8 cellular contexts compared by ENCODE assay signal in genomic region chr22:41023299-41023623, GRCh38.
DNase-seq lines count a peak whose midpoint lies in the region; ATAC-seq, FAIRE-seq and TF ChIP-seq lines count a peak whose summit lies in the region.

No MANE protein-coding gene starts in this region.

- no peak overlapping the region for H3K27ac ChIP-seq in CD4-positive, CD25-positive, alpha-beta regulatory T cell (ENCODE audit: insufficient read depth, low read length, poor library complexity, severe bottlenecking)
- H3K27ac ChIP-seq in HUES48 (ENCODE audit: low read depth, low read length): peak overlapping the region; percentile 97
- H3K27ac ChIP-seq in breast epithelium: peak overlapping the region; percentile 95 to 98
- peak overlapping the region in 1 of 2 donors; percentile 100 for H3K27ac ChIP-seq in left lung
- peak overlapping the region in 1 of 2 donors; percentile 77 for H3K27ac ChIP-seq in kidney (ENCODE audit: low read depth in 2 of 2, low read length in 2 of 2)

- DNase-seq in CD4-positive, CD25-positive, alpha-beta regulatory T cell: no peak
- DNase-seq in breast epithelium (ENCODE audit: low spot score in 2 of 2) (no peak), left lung (no peak), kidney (no peak), NAMALWA (ENCODE audit: low spot score) (no peak)

- H3K4me3 Mint-ChIP-seq in CD4-positive, CD25-positive, alpha-beta regulatory T cell: peak overlapping the region; percentile 83 to 94 (median 86)

- TF ChIP-seq POLR2A in breast epithelium (IDR thresholded peaks at IDR 0.05): no peak

- no peaks in the 10 kb centered on the region for H3K9me3 Mint-ChIP-seq in CD4-positive, CD25-positive, alpha-beta regulatory T cell

- no peak for FAIRE-seq in kidney (lab: Jason Lieb, UNC)

- H3K27ac Mint-ChIP-seq in CD4-positive, CD25-positive, alpha-beta regulatory T cell: peak overlapping the region; percentile 85 to 92 (median 90)

- H3K9ac ChIP-seq in HUES48 (ENCODE audit: low read depth, low read length): peak overlapping the region; percentile 89; the same call in 1 of the 2 replicates
- no peak overlapping the region for H3K9ac ChIP-seq in kidney (ENCODE audit: low read length in 2 of 2)

- no peaks in the 10 kb centered on the region for H3K9me3 ChIP-seq in CD4-positive, CD25-positive, alpha-beta regulatory T cell (ENCODE audit: control insufficient read depth in 2 of 2, low read length in 2 of 2)
- H3K9me3 ChIP-seq in HUES48 (ENCODE audit: control insufficient read depth, insufficient read depth, low read length) (no peaks in the 10 kb centered on the region), breast epithelium (no peaks in the 10 kb centered on the region), neuron (ENCODE audit: low read length) (no peaks in the 10 kb centered on the region), left lung (no peaks in the 10 kb centered on the region), kidney (ENCODE audit: control insufficient read depth in 1 of 2, low read length in 2 of 2) (no peaks in the 10 kb centered on the region)

- intact Hi-C loops in breast epithelium (cut with DNase I; ENCODE audit: low total_unique reads): no loop called here
- intact Hi-C loops in left lung (cut with DNase I): no loop called here
- intact Hi-C loops in kidney (cut with DNase I): no loop called here

- peaks cover 0 to 29% (median 9%) of the 10 kb centered on the region in 4 donors for H3K4me1 Mint-ChIP-seq in CD4-positive, CD25-positive, alpha-beta regulatory T cell

- ATAC-seq in CD4-positive, CD25-positive, alpha-beta regulatory T cell (ENCODE audit: low read depth in 2 of 2): no peak
- no peak for ATAC-seq in left lung
- ATAC-seq in HG03108 (IDR thresholded peaks at IDR 0.05; ENCODE audit: unreplicated experiment): no peak

- no peaks in the 10 kb centered on the region for H3K27me3 Mint-ChIP-seq in CD4-positive, CD25-positive, alpha-beta regulatory T cell

- peaks cover 23% of the 10 kb centered on the region for H3K4me1 ChIP-seq in CD4-positive, CD25-positive, alpha-beta regulatory T cell (ENCODE audit: control insufficient read depth, insufficient read depth, low read length, poor library complexity, severe bottlenecking)
- H3K4me1 ChIP-seq in HUES48 (ENCODE audit: control insufficient read depth, insufficient read depth, low read length): peaks cover 13% of the 10 kb centered on the region
- peaks cover 5 to 6% of the 10 kb centered on the region in 2 donors for H3K4me1 ChIP-seq in breast epithelium
- peaks cover 12% of the 10 kb centered on the region for H3K4me1 ChIP-seq in neuron (ENCODE audit: insufficient read depth, low read length)
- H3K4me1 ChIP-seq in left lung: peaks cover 0 to 26% of the 10 kb centered on the region in 2 donors
- peaks cover 0 to 4% of the 10 kb centered on the region in 2 donors for H3K4me1 ChIP-seq in kidney (ENCODE audit: control insufficient read depth in 1 of 2, insufficient read depth in 1 of 2, low read depth in 1 of 2, low read length in 2 of 2)

- no peaks in the 10 kb centered on the region for H3K36me3 ChIP-seq in CD4-positive, CD25-positive, alpha-beta regulatory T cell (ENCODE audit: control insufficient read depth, insufficient read depth, low read length)
- H3K36me3 ChIP-seq in HUES48 (ENCODE audit: control insufficient read depth, insufficient read depth, low read length): peaks cover 4% of the 10 kb centered on the region; the same call in 1 of the 2 replicates
- H3K36me3 ChIP-seq in breast epithelium: no peaks in the 10 kb centered on the region
- no peaks in the 10 kb centered on the region for H3K36me3 ChIP-seq in neuron (ENCODE audit: insufficient read depth, low read length)
- H3K36me3 ChIP-seq in left lung: no peaks in the 10 kb centered on the region
- no peaks in the 10 kb centered on the region for H3K36me3 ChIP-seq in kidney (ENCODE audit: control insufficient read depth in 1 of 2, insufficient read depth in 2 of 2, low read length in 2 of 2)

- no peaks in the 10 kb centered on the region for H3K36me3 Mint-ChIP-seq in CD4-positive, CD25-positive, alpha-beta regulatory T cell

- no peaks in the 10 kb centered on the region for H3K27me3 ChIP-seq in CD4-positive, CD25-positive, alpha-beta regulatory T cell (ENCODE audit: control insufficient read depth, insufficient read depth, low read length)
- no peaks in the 10 kb centered on the region; the same call in 1 of the 2 replicates for H3K27me3 ChIP-seq in HUES48 (ENCODE audit: control insufficient read depth, insufficient read depth, low read length)
- no peaks in the 10 kb centered on the region for H3K27me3 ChIP-seq in breast epithelium
- H3K27me3 ChIP-seq in neuron (ENCODE audit: insufficient read depth, low read length): no peaks in the 10 kb centered on the region
- H3K27me3 ChIP-seq in left lung: no peaks in the 10 kb centered on the region

- TF ChIP-seq CTCF in breast epithelium (IDR thresholded peaks at IDR 0.05) (no peak), left lung (IDR thresholded peaks at IDR 0.05) (no peak), kidney (IDR thresholded peaks at IDR 0.05; ENCODE audit: borderline replicate concordance, extremely low read depth, insufficient read depth) (no peak)

- H2AFZ ChIP-seq in neuron (ENCODE audit: low read depth, low read length): peak overlapping the region; percentile 94

- no peak overlapping the region for H3K4me3 ChIP-seq in CD4-positive, CD25-positive, alpha-beta regulatory T cell (ENCODE audit: low read depth, low read length)
- peak overlapping the region; percentile 59 for H3K4me3 ChIP-seq in HUES48 (ENCODE audit: low read depth, low read length)
- H3K4me3 ChIP-seq in breast epithelium: peak overlapping the region in 1 of 3 donors; percentile 77
- no peak overlapping the region for H3K4me3 ChIP-seq in neuron (ENCODE audit: low read length)
- H3K4me3 ChIP-seq in left lung: no peak overlapping the region
- H3K4me3 ChIP-seq in kidney (ENCODE audit: low read length in 2 of 2): no peak overlapping the region
